ENCODE assay signal across 1 cellular context in genomic region chr17:39652635-39653315, GRCh38.
TF ChIP-seq lines count a peak whose summit lies in the region.

No MANE protein-coding gene starts in this region.

TF ChIP-seq in WTC11, 78 proteins besides CTCF, POLR2A, EP300 and RAD21 (continued from another document):
- TF ChIP-seq ZNF281 (CRISPR knock-in tag; IDR thresholded peaks at IDR 0.05): 0 out of 2 replicates have a peak, but pooled peaks have one; percentile 14
TF ChIP-seq in WTC11: peak in this region for 3.
